ENCODE assay signal across 8 cellular contexts in the genomic region with DNA sequence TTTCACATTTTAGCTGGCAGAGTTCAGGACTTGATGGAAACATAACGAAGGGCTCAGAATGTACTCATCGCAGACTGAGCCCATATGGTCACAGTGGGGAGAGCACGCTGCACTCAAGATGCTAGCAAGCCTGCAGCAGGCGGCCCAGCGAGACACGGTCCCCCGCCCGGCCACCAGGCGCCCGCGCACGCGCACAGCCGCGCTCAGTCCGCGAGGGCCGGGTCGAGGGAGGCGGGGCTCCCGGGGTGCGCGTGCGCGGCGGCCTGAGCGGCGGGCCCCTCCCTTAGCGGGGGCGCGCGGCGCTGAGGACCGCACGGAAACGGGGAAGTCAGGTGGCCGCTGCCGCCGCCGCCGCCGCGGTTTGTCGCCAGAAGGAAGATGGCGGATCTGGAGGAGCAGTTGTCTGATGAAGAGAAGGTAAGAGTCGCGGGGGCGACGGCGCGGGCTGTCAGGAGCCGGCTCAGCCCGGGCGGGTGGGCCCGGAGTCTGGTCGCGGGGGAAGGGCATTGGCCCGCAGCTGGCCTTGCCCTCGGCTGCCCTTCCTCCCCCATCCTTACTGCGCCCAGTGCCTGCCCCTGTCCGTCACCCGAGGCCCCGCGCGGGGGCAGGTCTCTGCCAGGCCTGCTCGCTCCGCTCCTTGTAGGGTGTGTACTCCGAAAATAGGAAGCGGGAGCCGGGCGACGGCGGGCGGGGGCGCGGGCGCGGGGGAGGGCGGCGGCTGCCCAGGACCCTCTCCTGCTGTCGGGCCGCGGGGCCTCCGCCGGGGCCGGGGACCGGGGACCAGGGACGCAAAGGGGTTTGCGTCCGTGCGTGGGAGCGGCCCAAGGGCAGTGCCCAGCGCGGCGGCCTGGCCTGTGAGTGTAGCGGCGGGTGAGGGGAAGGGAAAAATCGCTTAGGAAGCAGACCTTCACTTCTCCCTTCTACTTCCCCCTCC. TPM values are rescaled to one million over a fixed set of nuclear protein-coding genes. Genes with fewer than 3 reads are reported as not detected.
A peak's percentile ranks its signal among the peaks of the same experiment; 100 is the strongest.
DNase-seq lines count a peak whose midpoint lies in the region; ATAC-seq and TF ChIP-seq lines count a peak whose summit lies in the region.

A gene (plus strand): TSS at position 354 of the 934 bp plus-strand sequence. CDS start 25 bp downstream, at position 379.

- in situ Hi-C loops in KBM-7 (cut with MboI; ENCODE audit: low pct_unique_long_range_greater_than_20kb, low sequenced_read_pairs): no loop called here

- H3K27me3 ChIP-seq in PC-9 (ENCODE audit: insufficient read depth, low read depth): no peaks in the 10 kb centered on the region
- H3K27me3 ChIP-seq in mucosa of stomach (ENCODE audit: control insufficient read depth, insufficient read depth, low read length): no peaks in the 10 kb centered on the region

- H3K36me3 ChIP-seq in PC-9 (ENCODE audit: low read depth): no peaks in the 10 kb centered on the region
- H3K36me3 ChIP-seq in mucosa of stomach (ENCODE audit: control insufficient read depth, insufficient read depth, low read length): no peaks in the 10 kb centered on the region

- H3K9ac ChIP-seq in mucosa of stomach (ENCODE audit: low read length): peak within 1 kb of the TSS; percentile 93

- TF ChIP-seq CTCF in PC-9 (conservative IDR thresholded peaks at IDR 0.05): no peak
- TF ChIP-seq CTCF in epithelial cell of proximal tubule (conservative IDR thresholded peaks at IDR 0.05; ENCODE audit: low read depth, low read length): no peak

- H3K9me2 ChIP-seq in PC-9 (ENCODE audit: insufficient read depth): no peaks in the 10 kb centered on the region

- H4K20me1 ChIP-seq in PC-9 (ENCODE audit: insufficient read depth): peaks cover 38% of the 10 kb centered on the region

- H3K9me3 ChIP-seq in PC-9 (ENCODE audit: insufficient read depth, low read depth): no peaks in the 10 kb centered on the region
- no peaks in the 10 kb centered on the region for H3K9me3 ChIP-seq in mucosa of stomach (ENCODE audit: control insufficient read depth, low read length)

- CTCF ChIA-PET in PC-9 (lab: Charles Lee): interaction anchor here (0.6 kb wide), 1 partner anchor 130 kb away, joined by 4 read pairs; no protein-coding TSS in a partner anchor

- peaks cover 37% of the 10 kb centered on the region for H3K4me1 ChIP-seq in PC-9 (replicated peaks; ENCODE audit: insufficient read depth)
- peaks cover 5% of the 10 kb centered on the region for H3K4me1 ChIP-seq in mucosa of stomach (ENCODE audit: control insufficient read depth, insufficient read depth, low read length)

- DNase-seq in DMS79 treated with DMSO at 0.1 percent for 48 hours (lab: John Stamatoyannopoulos, UW): peak; percentile 97
- DNase-seq in KBM-7: peak; percentile 95
- peak; percentile 74 to 97 for DNase-seq in PC-9
- peak; percentile 96 for DNase-seq in activated T-cell treated with anti-CD3 and anti-CD28 coated beads, Interleukin-2, amount 50 U/mL, for 1 hour
- DNase-seq in epithelial cell of proximal tubule (ENCODE audit: low read depth): no peak
- peak; percentile 95 for DNase-seq in stimulated activated CD8-positive, alpha-beta memory T cell treated with anti-CD3 and anti-CD28 coated beads, Interleukin-4, amount 100 ng/mL, for 48 hours

- peak within 1 kb of the TSS; percentile 95 for H3K4me2 ChIP-seq in PC-9

- BruUV-seq in PC-9 (replicated peaks; lab: Mats Ljungman, UMichigan): no TSS peak

- peak within 1 kb of the TSS; percentile 53 for H3K27ac ChIP-seq in PC-9

- no peaks in the 10 kb centered on the region for H3F3A ChIP-seq in PC-9 (ENCODE audit: insufficient read depth, low read depth)

- H3K79me2 ChIP-seq in PC-9 (ENCODE audit: low read depth): peaks cover 47% of the 10 kb centered on the region

- H2AFZ ChIP-seq in PC-9: peak within 1 kb of the TSS; percentile 77

- ATAC-seq in GM21723 (IDR thresholded peaks at IDR 0.05; ENCODE audit: unreplicated experiment): peak; percentile 88

- POLR2A ChIA-PET in PC-9 (lab: Charles Lee; ENCODE audit: unreplicated experiment): interaction anchor here (0.7 kb wide), 1 partner anchor 645 kb away, joined by 8 read pairs; no protein-coding TSS in a partner anchor

- intact Hi-C loops in PC-9 (cut with micrococcal nuclease; ENCODE audit: unreplicated experiment): loop anchor here (1.0 to 2.0 kb wide), 4 partner anchors 25 to 686 kb away; a partner anchor contains a TSS

- peak within 1 kb of the TSS; percentile 99 for H3K4me3 ChIP-seq in PC-9
- peak within 1 kb of the TSS; percentile 96 for H3K4me3 ChIP-seq in epithelial cell of proximal tubule (ENCODE audit: low read depth, low read length)
- H3K4me3 ChIP-seq in mucosa of stomach (ENCODE audit: low read length): peak within 1 kb of the TSS; percentile 76

RNA-seq across cellular contexts. Expression of the gene that starts here (rescaled TPM):
- total RNA-seq in PC-9 (2021) (171 and 203 TPM in 2 replicates), epithelial cell of proximal tubule (89.7 and 111 TPM in 2 replicates)
